ENCODE assay signal across 19 cellular contexts in genomic region chr10:132106431-132106830, GRCh38. TPM values are rescaled to one million over a fixed set of nuclear protein-coding genes. Genes with fewer than 3 reads are reported as not detected.
DNase-seq lines count a peak whose midpoint lies in the region; ATAC-seq and TF ChIP-seq lines count a peak whose summit lies in the region.
"Had no signal": no experiment of that assay in that cellular context is flagged by ENCODE, and none has a peak within 500 bp of the region (broad histone marks: within the 10 kb centered on the region; RNA-seq: fewer than 3 reads in every experiment).

No MANE protein-coding gene starts in this region.

- TF ChIP-seq POLR2A in stomach (IDR thresholded peaks at IDR 0.05), result no peak

- peaks cover 0 to 11% of the 10 kb centered on the region in 2 donors for H3K27me3 ChIP-seq in left lung
- no peaks in the 10 kb centered on the region for H3K27me3 ChIP-seq in stomach
- H3K27me3 ChIP-seq in GM23248 (replicated peaks; ENCODE audit: insufficient read depth), result no peaks in the 10 kb centered on the region; the same call in 1 of the 2 replicates

- H3F3A ChIP-seq in GM23248 (ENCODE audit: insufficient read depth), result no peaks in the 10 kb centered on the region

- no peak overlapping the region for H3K9ac ChIP-seq in GM23248

- H3K27me3 Mint-ChIP-seq in activated naive CD4-positive, alpha-beta T cell treated with anti-CD3 and anti-CD28 coated beads, Interleukin-2, amount 10 ng/mL, durations not matched to agents 7 days and 5 days, result peaks cover 2% of the 10 kb centered on the region

- no peaks in the 10 kb centered on the region for H3K79me2 ChIP-seq in GM23248 (ENCODE audit: insufficient read depth)

- ATAC-seq in left lung, result no peak
- ATAC-seq: A549, GM23338 had no signal

- DNase-seq in activated naive CD4-positive, alpha-beta T cell treated with anti-CD3 and anti-CD28 coated beads, Interleukin-2, amount 10 ng/mL, durations not matched to agents 7 days and 5 days, result peak; percentile 13
- DNase-seq in activated naive CD4-positive, alpha-beta T cell (lab: John Stamatoyannopoulos, UW), result no peak
- DNase-seq in NAMALWA (ENCODE audit: low spot score) (peak; percentile 46), left lung (peak; percentile 12 to 45), stomach (peak; percentile 16), GM23248 (no peak)
- no peak for DNase-seq in activated CD4-positive, alpha-beta T cell treated with anti-CD3 and anti-CD28 coated beads for 48 hours
- DNase-seq: AML-193; CD4-positive, alpha-beta memory T cell; DMS79 treated with DMSO at 0.1 percent for 48 hours; GDM1; MV-4-11; NCI-H2081 treated with DMSO at 0.1 percent for 48 hours; NCI-H524 had no signal

- H3K4me3 Mint-ChIP-seq in activated naive CD4-positive, alpha-beta T cell treated with anti-CD3 and anti-CD28 coated beads, Interleukin-2, amount 10 ng/mL, durations not matched to agents 7 days and 5 days, result no peak overlapping the region
- H3K4me3 Mint-ChIP-seq: CD4-positive, alpha-beta memory T cell; GM23338; IgD-negative memory B cell had no signal

- H3K36me3 ChIP-seq in left lung (no peaks in the 10 kb centered on the region), stomach (no peaks in the 10 kb centered on the region), GM23248 (ENCODE audit: low read depth) (no peaks in the 10 kb centered on the region)

- TF ChIP-seq CTCF in left lung (IDR thresholded peaks at IDR 0.05), result no peak
- no peak for TF ChIP-seq CTCF in stomach (IDR thresholded peaks at IDR 0.05)

- H3K9me3 ChIP-seq in left lung (no peaks in the 10 kb centered on the region), stomach (no peaks in the 10 kb centered on the region), GM23248 (ENCODE audit: low read depth) (no peaks in the 10 kb centered on the region)
- H3K9me3 ChIP-seq: A549 had no signal

- CTCF ChIA-PET in activated naive CD4-positive, alpha-beta T cell treated with anti-CD3 and anti-CD28 coated beads, Interleukin-2, amount 10 ng/mL, durations not matched to agents 7 days and 5 days (lab: Charles Lee), result no interaction called here

- no peaks in the 10 kb centered on the region for H3K9me3 Mint-ChIP-seq in activated naive CD4-positive, alpha-beta T cell treated with anti-CD3 and anti-CD28 coated beads, Interleukin-2, amount 10 ng/mL, durations not matched to agents 7 days and 5 days
- H3K9me3 Mint-ChIP-seq: CD4-positive, alpha-beta memory T cell; GM23338; IgD-negative memory B cell had no signal

- no peaks in the 10 kb centered on the region for H3K4me1 Mint-ChIP-seq in activated naive CD4-positive, alpha-beta T cell treated with anti-CD3 and anti-CD28 coated beads, Interleukin-2, amount 10 ng/mL, durations not matched to agents 7 days and 5 days
- H3K4me1 Mint-ChIP-seq: CD4-positive, alpha-beta memory T cell; GM23338; IgD-negative memory B cell had no signal

- no peaks in the 10 kb centered on the region for H4K20me1 ChIP-seq in GM23248 (ENCODE audit: insufficient read depth)

- in situ Hi-C loops in GM23248 (cut with MboI), result no loop called here

- H3K27ac ChIP-seq in left lung (no peak overlapping the region), stomach (no peak overlapping the region), GM23248 (no peak overlapping the region)
- H3K27ac ChIP-seq: A549 had no signal

- H3K4me1 ChIP-seq in left lung (no peaks in the 10 kb centered on the region), stomach (no peaks in the 10 kb centered on the region), GM23248 (ENCODE audit: insufficient read depth) (no peaks in the 10 kb centered on the region)
- H3K4me1 ChIP-seq: A549 had no signal

- no peak overlapping the region for H3K4me2 ChIP-seq in GM23248 (ENCODE audit: unreplicated experiment)
- H3K4me2 ChIP-seq: A549, GM23338 had no signal

- intact Hi-C loops in left lung (cut with DNase I), result no loop called here
- intact Hi-C loops in stomach (cut with DNase I; ENCODE audit: low total_unique reads), result no loop called here

- 76 to 92% (median 89%) methylated on average over 15 of the region's 15 CpGs for WGBS in stomach, 5 donors
- 62 to 80% methylated on average over 14 to 15 of the region's 15 CpGs for WGBS in GM23248 (ENCODE audit: low coverage in 1 of 2, low lambda C conversion rate in 2 of 2, missing lambda C conversion rate in 2 of 2), 2 experiments

- no peaks in the 10 kb centered on the region for H3K9me2 ChIP-seq in GM23248 (ENCODE audit: insufficient read depth)

- H3K36me3 Mint-ChIP-seq in activated naive CD4-positive, alpha-beta T cell treated with anti-CD3 and anti-CD28 coated beads, Interleukin-2, amount 10 ng/mL, durations not matched to agents 7 days and 5 days, result no peaks in the 10 kb centered on the region
- H3K36me3 Mint-ChIP-seq: CD4-positive, alpha-beta memory T cell had no signal

- no peak overlapping the region for H2AFZ ChIP-seq in GM23248
- H2AFZ ChIP-seq: GM23338 had no signal

- H3K4me3 ChIP-seq in left lung (no peak overlapping the region), stomach (no peak overlapping the region), GM23248 (no peak overlapping the region)
- H3K4me3 ChIP-seq: A549, GM23338 had no signal

- no peak overlapping the region for H3K27ac Mint-ChIP-seq in activated naive CD4-positive, alpha-beta T cell treated with anti-CD3 and anti-CD28 coated beads, Interleukin-2, amount 10 ng/mL, durations not matched to agents 7 days and 5 days
- H3K27ac Mint-ChIP-seq: CD4-positive, alpha-beta memory T cell; GM23338 had no signal

- TF ChIP-seq EP300 in stomach (IDR thresholded peaks at IDR 0.05), result no peak

RNA-seq across cellular contexts. Expression of gene JAKMIP3, which starts 40.7 kb away (rescaled TPM):
- total RNA-seq in left lung, result under 1 TPM; 0.38 to 0.42 TPM
- 1 to 10 TPM in 1 of 5 donors, under 1 TPM in 3, not detected in 1; 0.43 to 1.1 (median 0.51) TPM for total RNA-seq in stomach
- polyA plus RNA-seq in stomach, result under 1 TPM in 2 of 3 donors, not detected in 1; 0.18 to 0.19 TPM
- total RNA-seq in GM23248 (2014; rRNA removed; shearing (Covaris generic)), result not detected in 2 replicates
- 0.04 and 0.06 TPM in 2 replicates for polyA plus RNA-seq in GM23248 (2016; fragmentation: Nextera tagmentation; extraction: Ambion mirVana)
- total RNA-seq: HT-29, RPMI7951 had no signal
- polyA plus RNA-seq: IgD-negative memory B cell had no signal

Comparison
In these comparisons a context has a peak if more than half of its experiments do, and no peak if none do; other contexts are left out.
1. DNase-seq: peak in activated naive CD4-positive, alpha-beta T cell treated with anti-CD3 and anti-CD28 coated beads, Interleukin-2, amount 10 ng/mL, durations not matched to agents 7 days and 5 days (single experiment), NAMALWA (single experiment), left lung (2 of 2) and stomach (single experiment); none in activated naive CD4-positive, alpha-beta T cell (0 of 4), GM23248 (single experiment) and activated CD4-positive, alpha-beta T cell treated with anti-CD3 and anti-CD28 coated beads for 48 hours (single experiment).